In genomic region chr3:194780706-194781105, GRCh38 we compare ENCODE assay signal across 38 cellular contexts.
"Had no signal": no experiment of that assay in that cellular context is flagged by ENCODE, and none has a peak within 500 bp of the region (broad histone marks: within the 10 kb centered on the region; RNA-seq: fewer than 3 reads in every experiment).

No MANE protein-coding gene starts in this region.

- H3K4me3 Mint-ChIP-seq: activated B cell treated with CpG ODN at 0.5 μM for 24 hours; activated CD4-positive, alpha-beta memory T cell treated with anti-CD3 and anti-CD28 coated beads for 36 hours; activated CD4-positive, alpha-beta T cell treated with anti-CD3 and anti-CD28 coated beads, Interleukin-2, amount 10 ng/mL, durations not matched to agents 24 days and 14 days; activated CD8-positive, alpha-beta T cell treated with anti-CD3 and anti-CD28 coated beads for 36 hours; activated naive CD4-positive, alpha-beta T cell treated with anti-CD3 and anti-CD28 coated beads for 36 hours; activated naive CD8-positive, alpha-beta T cell treated with anti-CD3 and anti-CD28 coated beads for 36 hours; activated T-cell treated with anti-CD3 and anti-CD28 coated beads, Interleukin-2, amount 50 U/mL, for 4 hours; activated T-cell treated with anti-CD3 and anti-CD28 coated beads, Interleukin-2, amount 50 U/mL, for 72 hours; activated T-helper 1 cell treated with anti-CD3 and anti-CD28 coated beads, Interleukin-12 subunit alpha, Interleukin-12 subunit beta, Interleukin-2, Interleukin-4 antibody, amounts not matched to agents 30 ng/mL and 10 ng/mL and 1 ng/mL, durations not matched to agents 14 hours and 24 hours and 36 hours; activated T-helper 17 cell treated with anti-CD3 and anti-CD28 coated beads, Interleukin-2, amount 50 U/mL, for 72 hours; central memory CD8-positive, alpha-beta T cell; T-helper 1 cell treated with Interleukin-12 subunit alpha and Interleukin-12 subunit beta and Interleukin-4 antibody, amounts not matched to agents 30 μg/mL and 1 μg/mL, for 36 hours; T-helper 2 cell treated with Interferon-gamma antibody and Interleukin-4, amounts not matched to agents 5 μg/mL and 100 μg/mL, for 36 hours had no signal

- H3K4me3 ChIP-seq: adrenal gland, body of pancreas, breast epithelium had no signal

- H3K4me1 ChIP-seq: body of pancreas, breast epithelium had no signal

- H3K9me3 Mint-ChIP-seq: activated B cell treated with CpG ODN at 0.5 μM for 24 hours; activated CD4-positive, alpha-beta memory T cell treated with anti-CD3 and anti-CD28 coated beads for 36 hours; activated CD4-positive, alpha-beta T cell treated with anti-CD3 and anti-CD28 coated beads, Interleukin-2, amount 10 ng/mL, durations not matched to agents 24 days and 14 days; activated CD8-positive, alpha-beta T cell treated with anti-CD3 and anti-CD28 coated beads for 36 hours; activated naive CD4-positive, alpha-beta T cell treated with anti-CD3 and anti-CD28 coated beads for 36 hours; activated naive CD4-positive, alpha-beta T cell treated with anti-CD3 and anti-CD28 coated beads, Interleukin-2, amount 50 U/mL, for 72 hours; activated naive CD8-positive, alpha-beta T cell treated with anti-CD3 and anti-CD28 coated beads for 36 hours; activated T-cell treated with anti-CD3 and anti-CD28 coated beads, Interleukin-2, amount 50 U/mL, for 4 hours; activated T-cell treated with anti-CD3 and anti-CD28 coated beads, Interleukin-2, amount 50 U/mL, for 72 hours; activated T-helper 1 cell treated with anti-CD3 and anti-CD28 coated beads, Interleukin-12 subunit alpha, Interleukin-12 subunit beta, Interleukin-2, Interleukin-4 antibody, amounts not matched to agents 30 ng/mL and 10 ng/mL and 1 ng/mL, durations not matched to agents 14 hours and 24 hours and 36 hours; activated T-helper 17 cell treated with anti-CD3 and anti-CD28 coated beads, Interleukin-2, amount 50 U/mL, for 72 hours; central memory CD8-positive, alpha-beta T cell; T-helper 1 cell treated with Interleukin-12 subunit alpha and Interleukin-12 subunit beta and Interleukin-4 antibody, amounts not matched to agents 30 μg/mL and 1 μg/mL, for 36 hours; T-helper 2 cell treated with Interferon-gamma antibody and Interleukin-4, amounts not matched to agents 5 μg/mL and 100 μg/mL, for 36 hours had no signal

- H3K9me3 ChIP-seq: adrenal gland, body of pancreas, breast epithelium had no signal

- H3K36me3 Mint-ChIP-seq: activated CD4-positive, alpha-beta memory T cell treated with anti-CD3 and anti-CD28 coated beads for 36 hours; activated naive CD4-positive, alpha-beta T cell treated with anti-CD3 and anti-CD28 coated beads, Interleukin-2, amount 50 U/mL, for 72 hours; activated naive CD8-positive, alpha-beta T cell treated with anti-CD3 and anti-CD28 coated beads for 36 hours had no signal

- H3K27me3 ChIP-seq: adrenal gland, body of pancreas, brain microvascular endothelial cell, breast epithelium had no signal

- H3K4me1 Mint-ChIP-seq: activated B cell treated with CpG ODN at 0.5 μM for 24 hours; activated CD4-positive, alpha-beta T cell treated with anti-CD3 and anti-CD28 coated beads, Interleukin-2, amount 10 ng/mL, durations not matched to agents 24 days and 14 days; activated naive CD8-positive, alpha-beta T cell treated with anti-CD3 and anti-CD28 coated beads for 36 hours; activated T-helper 17 cell treated with anti-CD3 and anti-CD28 coated beads, Interleukin-2, amount 50 U/mL, for 72 hours; central memory CD8-positive, alpha-beta T cell had no signal

- ATAC-seq: activated CD8-positive, alpha-beta T cell treated with anti-CD3 and anti-CD28 coated beads for 36 hours; activated naive CD4-positive, alpha-beta T cell treated with anti-CD3 and anti-CD28 coated beads, Interleukin-2, amount 50 U/mL, for 72 hours; activated T-cell treated with anti-CD3 and anti-CD28 coated beads, Interleukin-2, amount 50 U/mL, for 4 hours; activated T-cell treated with anti-CD3 and anti-CD28 coated beads, Interleukin-2, amount 50 U/mL, for 72 hours; activated T-helper 17 cell treated with anti-CD3 and anti-CD28 coated beads, Interleukin-2, amount 50 U/mL, for 72 hours; body of pancreas had no signal

- FAIRE-seq: astrocyte, TTC549 had no signal

- H3K36me3 ChIP-seq: adrenal gland, brain microvascular endothelial cell, breast epithelium had no signal

- H3K27ac Mint-ChIP-seq: activated B cell treated with CpG ODN at 0.5 μM for 24 hours; activated CD4-positive, alpha-beta memory T cell treated with anti-CD3 and anti-CD28 coated beads for 36 hours; activated CD4-positive, alpha-beta T cell treated with anti-CD3 and anti-CD28 coated beads, Interleukin-2, amount 10 ng/mL, durations not matched to agents 24 days and 14 days; activated CD8-positive, alpha-beta T cell treated with anti-CD3 and anti-CD28 coated beads for 36 hours; activated naive CD4-positive, alpha-beta T cell treated with anti-CD3 and anti-CD28 coated beads for 36 hours; activated naive CD4-positive, alpha-beta T cell treated with anti-CD3 and anti-CD28 coated beads, Interleukin-2, amount 50 U/mL, for 72 hours; activated naive CD8-positive, alpha-beta T cell treated with anti-CD3 and anti-CD28 coated beads for 36 hours; activated T-cell treated with anti-CD3 and anti-CD28 coated beads, Interleukin-2, amount 50 U/mL, for 72 hours; activated T-helper 1 cell treated with anti-CD3 and anti-CD28 coated beads, Interleukin-12 subunit alpha, Interleukin-12 subunit beta, Interleukin-2, Interleukin-4 antibody, amounts not matched to agents 30 ng/mL and 10 ng/mL and 1 ng/mL, durations not matched to agents 14 hours and 24 hours and 36 hours; activated T-helper 17 cell treated with anti-CD3 and anti-CD28 coated beads, Interleukin-2, amount 50 U/mL, for 72 hours; T-helper 1 cell treated with Interleukin-12 subunit alpha and Interleukin-12 subunit beta and Interleukin-4 antibody, amounts not matched to agents 30 μg/mL and 1 μg/mL, for 36 hours; T-helper 2 cell treated with Interferon-gamma antibody and Interleukin-4, amounts not matched to agents 5 μg/mL and 100 μg/mL, for 36 hours had no signal

- H3K27ac ChIP-seq: adrenal gland, brain microvascular endothelial cell, breast epithelium, VCaP had no signal

- DNase-seq: activated B cell treated with CpG ODN at 0.5 μM for 24 hours; activated CD4-positive, alpha-beta memory T cell treated with anti-CD3 and anti-CD28 coated beads for 36 hours; activated CD4-positive, alpha-beta T cell treated with anti-CD3 and anti-CD28 coated beads for 4 hours; activated CD4-positive, alpha-beta T cell treated with anti-CD3 and anti-CD28 coated beads, Interleukin-2, amount 10 ng/mL, durations not matched to agents 24 days and 14 days; activated CD4-positive, alpha-beta T cell treated with anti-CD3 and anti-CD28 coated beads, Interleukin-2, amount 50 U/mL, for 1 hour; activated CD4-positive, alpha-beta T cell treated with anti-CD3 and anti-CD28 coated beads, Interleukin-2, amount 50 U/mL, for 4 hours; activated CD4-positive, CD25-positive, alpha-beta regulatory T cell treated with anti-CD3 and anti-CD28 coated beads, Interleukin-2, amount 50 U/mL, for 72 hours; activated CD8-positive, alpha-beta memory T cell treated with anti-CD3 and anti-CD28 coated beads, Interleukin-2, amount 50 U/mL, for 4 hours; activated CD8-positive, alpha-beta T cell treated with anti-CD3 and anti-CD28 coated beads for 36 hours; activated effector memory CD4-positive, alpha-beta T cell treated with anti-CD3 and anti-CD28 coated beads, Interleukin-2, amount 50 U/mL, for 16 hours; activated gamma-delta T cell treated with Interleukin-2 at 50 U/mL for 16 hours; activated naive CD4-positive, alpha-beta T cell; activated naive CD4-positive, alpha-beta T cell treated with anti-CD3 and anti-CD28 coated beads for 36 hours; activated naive CD4-positive, alpha-beta T cell treated with anti-CD3 and anti-CD28 coated beads, Interleukin-2, amount 50 U/mL, for 16 hours; activated naive CD8-positive, alpha-beta T cell treated with anti-CD3 and anti-CD28 coated beads for 36 hours; activated T-cell treated with anti-CD3 and anti-CD28 coated beads for 4 hours; activated T-cell treated with anti-CD3 and anti-CD28 coated beads, Interleukin-2, amount 50 U/mL, for 1 hour; activated T-cell treated with anti-CD3 and anti-CD28 coated beads, Interleukin-2, amount 50 U/mL, for 4 hours; activated T-cell treated with anti-CD3 and anti-CD28 coated beads, Interleukin-2, amount 50 U/mL, for 72 hours; adrenal gland; amniotic stem cell; aorta; body of pancreas; brain microvascular endothelial cell; caudate nucleus; T-helper 1 cell; T-helper 2 cell; T-helper 9 cell had no signal
